In the genomic region with DNA sequence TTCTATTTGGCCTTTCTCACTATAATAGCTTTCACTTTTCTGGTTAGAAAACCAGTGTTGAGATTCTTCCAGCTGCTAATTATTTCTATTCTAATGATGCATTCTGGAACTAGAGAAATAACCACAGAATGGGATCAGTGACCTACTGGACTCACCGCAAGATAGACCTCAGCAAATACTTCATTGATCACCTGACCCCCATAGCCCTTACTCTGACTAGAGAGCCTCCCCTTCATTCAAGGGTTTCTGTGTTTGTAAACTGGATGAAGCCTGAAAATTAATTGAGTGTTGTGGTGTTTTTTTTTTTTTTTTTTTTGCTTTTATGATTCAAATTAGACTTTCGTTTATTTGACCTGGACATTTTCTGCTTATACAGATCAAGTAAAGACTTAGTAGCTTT, we compare ENCODE assay signal across 8 cellular contexts.
"Had no signal": no experiment of that assay in that cellular context is flagged by ENCODE, and none has a peak within 500 bp of the region (broad histone marks: within the 10 kb centered on the region; RNA-seq: fewer than 3 reads in every experiment).

No MANE protein-coding gene starts in this region.

- ATAC-seq: HepG2, K562 had no signal

- DNase-seq: IMR-90, KBM-7, KG1 had no signal

- H3K4me2 ChIP-seq: KMS-11 had no signal

- H3K27ac ChIP-seq: HL-60, KMS-11 had no signal

- FAIRE-seq: HepG2, HTR-8/SVneo, K562 had no signal

- H3K4me3 ChIP-seq: K562 had no signal

- H3K9ac ChIP-seq: KMS-11 had no signal
